Comparison of ENCODE assay signal across 1 cellular context in the genomic region with DNA sequence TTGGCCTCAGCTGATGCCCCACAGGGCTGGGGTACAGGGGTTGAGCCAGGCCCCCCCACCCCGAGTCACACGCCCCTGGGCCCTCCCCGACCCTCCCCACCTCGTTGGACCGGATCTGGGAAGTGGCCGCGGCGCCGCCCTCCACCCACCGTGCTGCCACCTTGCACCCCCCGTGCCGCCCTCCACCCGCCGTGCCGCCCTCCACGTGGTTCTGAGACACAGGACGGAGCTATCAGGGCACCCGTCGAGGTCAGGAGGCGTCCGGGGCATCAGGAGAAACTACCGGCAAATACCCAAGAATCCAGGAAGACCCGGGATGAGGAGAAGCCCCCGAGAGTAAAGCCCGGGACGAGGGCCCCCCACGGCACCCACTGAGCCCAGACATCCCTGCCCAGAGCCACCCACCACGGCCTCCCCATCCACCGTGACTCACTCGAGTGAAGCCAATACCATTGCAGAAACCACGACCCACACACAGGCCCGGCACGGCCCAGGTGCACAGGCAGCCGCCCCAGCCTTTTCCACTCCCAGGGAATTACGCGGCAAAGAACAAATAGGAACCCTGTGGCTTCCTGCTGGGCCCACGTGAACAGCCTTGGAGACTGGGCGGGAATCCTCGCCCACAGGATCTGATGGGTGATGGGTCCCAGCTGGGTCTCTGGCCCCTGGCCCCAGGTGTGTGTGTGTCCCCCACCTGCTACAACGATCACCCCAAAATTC.
TF ChIP-seq lines count a peak whose summit lies in the region.

No MANE protein-coding gene starts in this region.

TF ChIP-seq in IMR-90, 13 proteins besides CTCF, POLR2A, EP300 and RAD21 (continued from another document):
- TF ChIP-seq RCOR1 (IDR thresholded peaks at IDR 0.05; ENCODE audit: insufficient replicate concordance, low read length), result no peak
- TF ChIP-seq BHLHE40 (IDR thresholded peaks at IDR 0.05; ENCODE audit: low read depth, low read length), result no peak
- TF ChIP-seq NFE2L2 (IDR thresholded peaks at IDR 0.05; ENCODE audit: low read depth, low read length), result no peak
- TF ChIP-seq RFX5 (IDR thresholded peaks at IDR 0.05; ENCODE audit: low read depth, low read length), result no peak
- TF ChIP-seq MAFK (IDR thresholded peaks at IDR 0.05; ENCODE audit: low read depth, low read length), result no peak
- TF ChIP-seq MXI1 (IDR thresholded peaks at IDR 0.05; ENCODE audit: borderline replicate concordance, low read depth, low read length), result no peak
- no peak for TF ChIP-seq MAZ (IDR thresholded peaks at IDR 0.05; ENCODE audit: borderline replicate concordance, low read depth, low read length)
